In genomic region chr14:23559921-23560520, GRCh38 we compare ENCODE assay signal across 1 cellular context.
TF ChIP-seq lines count a peak whose summit lies in the region.

No MANE protein-coding gene starts in this region.

TF ChIP-seq in IMR-90, 13 proteins besides CTCF, POLR2A, EP300 and RAD21:
- no peak for TF ChIP-seq RCOR1 (IDR thresholded peaks at IDR 0.05; ENCODE audit: insufficient replicate concordance, low read length)
- no peak for TF ChIP-seq RFX5 (IDR thresholded peaks at IDR 0.05; ENCODE audit: low read depth, low read length)
- TF ChIP-seq SMC3 (IDR thresholded peaks at IDR 0.05; ENCODE audit: low read depth, low read length), result no peak
- TF ChIP-seq ELK1 (IDR thresholded peaks at IDR 0.05; ENCODE audit: borderline replicate concordance, low read depth, low read length), result no peak
- no peak for TF ChIP-seq MAZ (IDR thresholded peaks at IDR 0.05; ENCODE audit: borderline replicate concordance, low read depth, low read length)
- TF ChIP-seq CEBPB (IDR thresholded peaks at IDR 0.05; ENCODE audit: low read depth, low read length), result no peak
- no peak for TF ChIP-seq NFE2L2 (IDR thresholded peaks at IDR 0.05; ENCODE audit: low read depth, low read length)
- TF ChIP-seq BHLHE40 (IDR thresholded peaks at IDR 0.05; ENCODE audit: low read depth, low read length), result no peak
- TF ChIP-seq USF2 (IDR thresholded peaks at IDR 0.05; ENCODE audit: low read depth, low read length), result no peak
